Comparison of ENCODE assay signal across 8 cellular contexts in genomic region chr7:28626629-28627262, GRCh38.
A peak's percentile ranks its signal among the peaks of the same experiment; 100 is the strongest.
DNase-seq lines count a peak whose midpoint lies in the region; ATAC-seq and TF ChIP-seq lines count a peak whose summit lies in the region.

No MANE protein-coding gene starts in this region.

- peak; percentile 68 for DNase-seq in NCI-H510A treated with DMSO at 0.1 percent for 48 hours (lab: John Stamatoyannopoulos, UW)
- DNase-seq in NCI-H510A (lab: John Stamatoyannopoulos, UW), result no peak
- DNase-seq in RKO (ENCODE audit: low spot score), result peak; percentile 55
- peak; percentile 38 to 56 for DNase-seq in erythroblast (lab: John Stamatoyannopoulos, UW)
- peak; percentile 46 for DNase-seq in pons (ENCODE audit: low spot score)

- no peak for TF ChIP-seq POLR2A in erythroblast (IDR thresholded peaks at IDR 0.05; ENCODE audit: low read length)

- peak; percentile 37 for ATAC-seq in HG02885 (IDR thresholded peaks at IDR 0.05; ENCODE audit: poor library complexity, unreplicated experiment)
- no peak for ATAC-seq in HG02840 (IDR thresholded peaks at IDR 0.05; ENCODE audit: low FRiP score, unreplicated experiment)
- no peak for ATAC-seq in GM18511 (IDR thresholded peaks at IDR 0.05; ENCODE audit: unreplicated experiment)
